Comparison of ENCODE assay signal across 1 cellular context in genomic region chr7:1101580-1102431, GRCh38.
A peak's percentile ranks its signal among the peaks of the same experiment; 100 is the strongest.
TF ChIP-seq lines count a peak whose summit lies in the region.

No MANE protein-coding gene starts in this region.

TF ChIP-seq in HepG2, 621 proteins besides CTCF, POLR2A, EP300 and RAD21 (continued from another document and continues in another):
- TF ChIP-seq ZNF292 (CRISPR knock-in tag; IDR thresholded peaks at IDR 0.05; ENCODE audit: borderline replicate concordance, low read depth) (no peak), ZNF776 (CRISPR knock-in tag; IDR thresholded peaks at IDR 0.05) (no peak), ISL2 (CRISPR knock-in tag; IDR thresholded peaks at IDR 0.05) (no peak), HNF1B (CRISPR knock-in tag; IDR thresholded peaks at IDR 0.05) (no peak), SP4 (CRISPR knock-in tag; IDR thresholded peaks at IDR 0.05) (no peak), JUN (CRISPR knock-in tag; IDR thresholded peaks at IDR 0.05) (no peak), KIAA2018 (CRISPR knock-in tag; IDR thresholded peaks at IDR 0.05; ENCODE audit: borderline replicate concordance) (no peak), ZNF430 (CRISPR knock-in tag; IDR thresholded peaks at IDR 0.05) (no peak), ZNF335 (CRISPR knock-in tag; IDR thresholded peaks at IDR 0.05) (0 out of 2 replicates have a peak, but pooled peaks have one; percentile 24), ATM (IDR thresholded peaks at IDR 0.05; ENCODE audit: borderline replicate concordance) (no peak), RFXAP (CRISPR knock-in tag; IDR thresholded peaks at IDR 0.05; ENCODE audit: borderline replicate concordance) (peak; percentile 53; the same call in 1 of the 2 replicates), RCOR2 (CRISPR knock-in tag; IDR thresholded peaks at IDR 0.05) (no peak), PITX1 (CRISPR knock-in tag; IDR thresholded peaks at IDR 0.05) (no peak), MATR3 (CRISPR knock-in tag; IDR thresholded peaks at IDR 0.05) (no peak), TARDBP (CRISPR knock-in tag; IDR thresholded peaks at IDR 0.05) (no peak), LCORL (IDR thresholded peaks at IDR 0.05) (no peak), LCORL (CRISPR knock-in tag; IDR thresholded peaks at IDR 0.05) (peak; percentile 29; the same call in 1 of the 2 replicates), MTA3 (CRISPR knock-in tag; IDR thresholded peaks at IDR 0.05) (no peak), ZNF570 (CRISPR knock-in tag; IDR thresholded peaks at IDR 0.05; ENCODE audit: borderline replicate concordance) (no peak), ZNF589 (CRISPR knock-in tag; conservative IDR thresholded peaks at IDR 0.05) (no peak), ZNF10 (CRISPR knock-in tag; IDR thresholded peaks at IDR 0.05; ENCODE audit: borderline replicate concordance, low read depth) (no peak), FOXK1 (CRISPR knock-in tag; IDR thresholded peaks at IDR 0.05; ENCODE audit: borderline replicate concordance, low read depth) (no peak), ZNF713 (CRISPR knock-in tag; IDR thresholded peaks at IDR 0.05) (no peak), ZFP36L2 (CRISPR knock-in tag; IDR thresholded peaks at IDR 0.05) (no peak), MIXL1 (CRISPR knock-in tag; IDR thresholded peaks at IDR 0.05) (no peak), FOXM1 (CRISPR knock-in tag; IDR thresholded peaks at IDR 0.05) (no peak), ATF6 (CRISPR knock-in tag; conservative IDR thresholded peaks at IDR 0.05) (no peak)
- TF ChIP-seq, protein P1, sequence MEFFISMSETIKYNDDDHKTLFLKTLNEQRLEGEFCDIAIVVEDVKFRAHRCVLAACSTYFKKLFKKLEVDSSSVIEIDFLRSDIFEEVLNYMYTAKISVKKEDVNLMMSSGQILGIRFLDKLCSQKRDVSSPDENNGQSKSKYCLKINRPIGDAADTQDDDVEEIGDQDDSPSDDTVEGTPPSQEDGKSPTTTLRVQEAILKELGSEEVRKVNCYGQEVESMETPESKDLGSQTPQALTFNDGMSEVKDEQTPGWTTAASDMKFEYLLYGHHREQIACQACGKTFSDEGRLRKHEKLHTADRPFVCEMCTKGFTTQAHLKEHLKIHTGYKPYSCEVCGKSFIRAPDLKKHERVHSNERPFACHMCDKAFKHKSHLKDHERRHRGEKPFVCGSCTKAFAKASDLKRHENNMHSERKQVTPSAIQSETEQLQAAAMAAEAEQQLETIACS (CRISPR knock-in tag; IDR thresholded peaks at IDR 0.05) = no peak
- TF ChIP-seq, protein P2, sequence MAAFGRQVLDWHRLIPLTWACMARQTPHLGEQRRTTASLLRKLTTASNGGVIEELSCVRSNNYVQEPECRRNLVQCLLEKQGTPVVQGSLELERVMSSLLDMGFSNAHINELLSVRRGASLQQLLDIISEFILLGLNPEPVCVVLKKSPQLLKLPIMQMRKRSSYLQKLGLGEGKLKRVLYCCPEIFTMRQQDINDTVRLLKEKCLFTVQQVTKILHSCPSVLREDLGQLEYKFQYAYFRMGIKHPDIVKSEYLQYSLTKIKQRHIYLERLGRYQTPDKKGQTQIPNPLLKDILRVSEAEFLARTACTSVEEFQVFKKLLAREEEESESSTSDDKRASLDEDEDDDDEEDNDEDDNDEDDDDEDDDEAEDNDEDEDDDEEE (CRISPR knock-in tag; IDR thresholded peaks at IDR 0.05) = no peak
- TF ChIP-seq, protein P3, sequence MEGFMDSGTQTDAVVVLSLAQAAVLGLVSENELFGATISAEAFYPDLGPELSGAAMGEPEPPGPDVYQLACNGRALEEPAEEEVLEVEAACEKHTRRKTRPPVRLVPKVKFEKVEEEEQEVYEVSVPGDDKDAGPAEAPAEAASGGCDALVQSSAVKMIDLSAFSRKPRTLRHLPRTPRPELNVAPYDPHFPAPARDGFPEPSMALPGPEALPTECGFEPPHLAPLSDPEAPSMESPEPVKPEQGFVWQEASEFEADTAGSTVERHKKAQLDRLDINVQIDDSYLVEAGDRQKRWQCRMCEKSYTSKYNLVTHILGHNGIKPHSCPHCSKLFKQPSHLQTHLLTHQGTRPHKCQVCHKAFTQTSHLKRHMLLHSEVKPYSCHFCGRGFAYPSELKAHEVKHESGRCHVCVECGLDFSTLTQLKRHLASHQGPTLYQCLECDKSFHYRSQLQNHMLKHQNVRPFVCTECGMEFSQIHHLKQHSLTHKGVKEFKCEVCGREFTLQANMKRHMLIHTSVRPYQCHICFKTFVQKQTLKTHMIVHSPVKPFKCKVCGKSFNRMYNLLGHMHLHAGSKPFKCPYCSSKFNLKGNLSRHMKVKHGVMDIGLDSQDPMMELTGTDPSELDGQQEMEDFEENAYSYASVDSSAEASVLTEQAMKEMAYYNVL (CRISPR knock-in tag; IDR thresholded peaks at IDR 0.05; ENCODE audit: borderline replicate concordance) = peak; percentile 45; the same call in 1 of the 2 replicates
- TF ChIP-seq, protein P4, sequence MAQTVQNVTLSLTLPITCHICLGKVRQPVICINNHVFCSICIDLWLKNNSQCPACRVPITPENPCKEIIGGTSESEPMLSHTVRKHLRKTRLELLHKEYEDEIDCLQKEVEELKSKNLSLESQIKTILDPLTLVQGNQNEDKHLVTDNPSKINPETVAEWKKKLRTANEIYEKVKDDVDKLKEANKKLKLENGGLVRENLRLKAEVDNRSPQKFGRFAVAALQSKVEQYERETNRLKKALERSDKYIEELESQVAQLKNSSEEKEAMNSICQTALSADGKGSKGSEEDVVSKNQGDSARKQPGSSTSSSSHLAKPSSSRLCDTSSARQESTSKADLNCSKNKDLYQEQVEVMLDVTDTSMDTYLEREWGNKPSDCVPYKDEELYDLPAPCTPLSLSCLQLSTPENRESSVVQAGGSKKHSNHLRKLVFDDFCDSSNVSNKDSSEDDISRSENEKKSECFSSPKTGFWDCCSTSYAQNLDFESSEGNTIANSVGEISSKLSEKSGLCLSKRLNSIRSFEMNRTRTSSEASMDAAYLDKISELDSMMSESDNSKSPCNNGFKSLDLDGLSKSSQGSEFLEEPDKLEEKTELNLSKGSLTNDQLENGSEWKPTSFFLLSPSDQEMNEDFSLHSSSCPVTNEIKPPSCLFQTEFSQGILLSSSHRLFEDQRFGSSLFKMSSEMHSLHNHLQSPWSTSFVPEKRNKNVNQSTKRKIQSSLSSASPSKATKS (CRISPR knock-in tag; IDR thresholded peaks at IDR 0.05) = no peak
- TF ChIP-seq, protein P5, sequence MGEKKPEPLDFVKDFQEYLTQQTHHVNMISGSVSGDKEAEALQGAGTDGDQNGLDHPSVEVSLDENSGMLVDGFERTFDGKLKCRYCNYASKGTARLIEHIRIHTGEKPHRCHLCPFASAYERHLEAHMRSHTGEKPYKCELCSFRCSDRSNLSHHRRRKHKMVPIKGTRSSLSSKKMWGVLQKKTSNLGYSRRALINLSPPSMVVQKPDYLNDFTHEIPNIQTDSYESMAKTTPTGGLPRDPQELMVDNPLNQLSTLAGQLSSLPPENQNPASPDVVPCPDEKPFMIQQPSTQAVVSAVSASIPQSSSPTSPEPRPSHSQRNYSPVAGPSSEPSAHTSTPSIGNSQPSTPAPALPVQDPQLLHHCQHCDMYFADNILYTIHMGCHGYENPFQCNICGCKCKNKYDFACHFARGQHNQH (CRISPR knock-in tag; IDR thresholded peaks at IDR 0.05) = peak; percentile 66; the same call in 1 of the 2 replicates
- TF ChIP-seq, protein P6, sequence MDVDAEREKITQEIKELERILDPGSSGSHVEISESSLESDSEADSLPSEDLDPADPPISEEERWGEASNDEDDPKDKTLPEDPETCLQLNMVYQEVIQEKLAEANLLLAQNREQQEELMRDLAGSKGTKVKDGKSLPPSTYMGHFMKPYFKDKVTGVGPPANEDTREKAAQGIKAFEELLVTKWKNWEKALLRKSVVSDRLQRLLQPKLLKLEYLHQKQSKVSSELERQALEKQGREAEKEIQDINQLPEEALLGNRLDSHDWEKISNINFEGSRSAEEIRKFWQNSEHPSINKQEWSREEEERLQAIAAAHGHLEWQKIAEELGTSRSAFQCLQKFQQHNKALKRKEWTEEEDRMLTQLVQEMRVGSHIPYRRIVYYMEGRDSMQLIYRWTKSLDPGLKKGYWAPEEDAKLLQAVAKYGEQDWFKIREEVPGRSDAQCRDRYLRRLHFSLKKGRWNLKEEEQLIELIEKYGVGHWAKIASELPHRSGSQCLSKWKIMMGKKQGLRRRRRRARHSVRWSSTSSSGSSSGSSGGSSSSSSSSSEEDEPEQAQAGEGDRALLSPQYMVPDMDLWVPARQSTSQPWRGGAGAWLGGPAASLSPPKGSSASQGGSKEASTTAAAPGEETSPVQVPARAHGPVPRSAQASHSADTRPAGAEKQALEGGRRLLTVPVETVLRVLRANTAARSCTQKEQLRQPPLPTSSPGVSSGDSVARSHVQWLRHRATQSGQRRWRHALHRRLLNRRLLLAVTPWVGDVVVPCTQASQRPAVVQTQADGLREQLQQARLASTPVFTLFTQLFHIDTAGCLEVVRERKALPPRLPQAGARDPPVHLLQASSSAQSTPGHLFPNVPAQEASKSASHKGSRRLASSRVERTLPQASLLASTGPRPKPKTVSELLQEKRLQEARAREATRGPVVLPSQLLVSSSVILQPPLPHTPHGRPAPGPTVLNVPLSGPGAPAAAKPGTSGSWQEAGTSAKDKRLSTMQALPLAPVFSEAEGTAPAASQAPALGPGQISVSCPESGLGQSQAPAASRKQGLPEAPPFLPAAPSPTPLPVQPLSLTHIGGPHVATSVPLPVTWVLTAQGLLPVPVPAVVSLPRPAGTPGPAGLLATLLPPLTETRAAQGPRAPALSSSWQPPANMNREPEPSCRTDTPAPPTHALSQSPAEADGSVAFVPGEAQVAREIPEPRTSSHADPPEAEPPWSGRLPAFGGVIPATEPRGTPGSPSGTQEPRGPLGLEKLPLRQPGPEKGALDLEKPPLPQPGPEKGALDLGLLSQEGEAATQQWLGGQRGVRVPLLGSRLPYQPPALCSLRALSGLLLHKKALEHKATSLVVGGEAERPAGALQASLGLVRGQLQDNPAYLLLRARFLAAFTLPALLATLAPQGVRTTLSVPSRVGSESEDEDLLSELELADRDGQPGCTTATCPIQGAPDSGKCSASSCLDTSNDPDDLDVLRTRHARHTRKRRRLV (CRISPR knock-in tag; IDR thresholded peaks at IDR 0.05) = 0 out of 2 replicates have a peak, but pooled peaks have one; percentile 57
